ENCODE assay signal across 8 cellular contexts in the genomic region with DNA sequence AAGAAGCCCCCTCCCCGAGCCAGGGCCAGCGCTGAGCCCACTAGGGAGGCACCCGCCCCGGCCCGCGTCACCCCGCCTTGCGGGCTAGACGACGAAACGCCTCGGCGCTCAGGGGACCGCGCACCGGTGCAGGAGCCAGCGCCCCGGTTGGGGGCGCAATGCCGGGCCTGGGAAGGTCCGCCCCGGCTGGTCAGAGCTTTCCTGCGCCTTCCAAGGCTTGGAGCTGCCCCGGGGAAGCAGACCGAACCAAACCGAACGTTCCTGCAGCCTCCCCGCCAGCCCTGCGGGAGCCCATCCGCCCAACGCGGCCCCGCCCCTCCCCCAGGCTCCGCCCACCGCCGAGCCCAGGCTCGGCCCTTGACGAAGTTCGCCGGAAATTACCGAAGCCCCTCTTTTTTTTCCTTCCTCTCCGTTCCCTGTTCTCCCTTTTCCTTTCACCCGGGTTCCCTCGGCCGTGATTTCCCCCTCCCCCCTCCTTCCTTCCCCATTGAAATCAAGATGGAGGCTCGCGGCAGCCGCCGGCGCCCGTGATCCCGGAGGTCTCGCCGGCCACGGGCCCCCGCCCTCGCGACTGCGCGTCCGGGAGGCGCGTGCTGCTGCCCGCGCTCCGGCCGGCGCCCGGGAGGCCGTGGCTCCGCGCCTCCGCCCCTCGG. TPM values are rescaled to one million over a fixed set of nuclear protein-coding genes. Genes with fewer than 3 reads are reported as not detected.
DNase-seq lines count a peak whose midpoint lies in the region; ATAC-seq and TF ChIP-seq lines count a peak whose summit lies in the region.

A gene (plus strand): TSS at position 487 of the 653 bp plus-strand sequence. CDS start 384 bp downstream, outside the sequence.

- peaks cover 8% of the 10 kb centered on the region for H3K4me1 Mint-ChIP-seq in activated CD8-positive, alpha-beta T cell treated with anti-CD3 and anti-CD28 coated beads for 36 hours (ENCODE audit: low read depth)

- POLR2A ChIA-PET in BJ (lab: Charles Lee) = no interaction called here
- POLR2A ChIA-PET in activated CD8-positive, alpha-beta T cell treated with anti-CD3 and anti-CD28 coated beads for 36 hours (lab: Charles Lee) = no interaction called here

- CTCF ChIA-PET in BJ (lab: Yijun Ruan, JAX) = interaction anchor here (1.3 to 4.5 kb wide), 4 partner anchors 24 to 127 kb away, joined by 5 to 18 read pairs (median 6); no protein-coding TSS in a partner anchor
- CTCF ChIA-PET in activated CD8-positive, alpha-beta T cell treated with anti-CD3 and anti-CD28 coated beads for 36 hours (lab: Charles Lee) = interaction anchor here (2.9 kb wide), 1 partner anchor 127 kb away, joined by 10 read pairs; no protein-coding TSS in a partner anchor

- no peaks in the 10 kb centered on the region for H3K27me3 ChIP-seq in BJ (ENCODE audit: control insufficient read depth, insufficient read depth, low read length)

- H3K27me3 Mint-ChIP-seq in activated CD8-positive, alpha-beta T cell treated with anti-CD3 and anti-CD28 coated beads for 36 hours = peaks cover 47% of the 10 kb centered on the region

- peak; percentile 50 for DNase-seq in BJ (ENCODE audit: low read depth)
- peak; percentile 75 for DNase-seq in GM19238 (ENCODE audit: insufficient read length, low spot score)
- peak; percentile 94 to 95 for DNase-seq in NCI-H524 (lab: John Stamatoyannopoulos, UW)
- peak; percentile 82 for DNase-seq in activated CD8-positive, alpha-beta T cell treated with anti-CD3 and anti-CD28 coated beads for 36 hours
- DNase-seq in effector CD8-positive, alpha-beta T cell (lab: John Stamatoyannopoulos, UW) = peak; percentile 70
- peak; percentile 91 for DNase-seq in lung microvascular endothelial cell (ENCODE audit: low read depth in 2 of 2)
- peak; percentile 41 to 76 (median 65) for DNase-seq in stimulated activated CD4-positive, alpha-beta T cell treated with anti-CD3 and anti-CD28 coated beads, TNF-alpha, amount 100 ng/mL, for 4 hours (ENCODE audit: low read depth in 3 of 3)

- peak within 1 kb of the TSS; percentile 64 for H3K27ac Mint-ChIP-seq in activated CD8-positive, alpha-beta T cell treated with anti-CD3 and anti-CD28 coated beads for 36 hours

- H3K4me3 ChIP-seq in BJ (ENCODE audit: low read depth, low read length) = peak within 1 kb of the TSS; percentile 96

- TF ChIP-seq CTCF in BJ (IDR thresholded peaks at IDR 0.05; ENCODE audit: insufficient read depth, low read depth, low read length) = peak; percentile 61
- TF ChIP-seq CTCF in activated CD8-positive, alpha-beta T cell treated with anti-CD3 and anti-CD28 coated beads for 36 hours (IDR thresholded peaks at IDR 0.05) = peak; percentile 14

- no peaks in the 10 kb centered on the region; the same call in 1 of the 2 replicates for H3K36me3 ChIP-seq in BJ (ENCODE audit: control insufficient read depth, insufficient read depth, low read length)

- H3K4me3 Mint-ChIP-seq in activated CD8-positive, alpha-beta T cell treated with anti-CD3 and anti-CD28 coated beads for 36 hours = peak within 1 kb of the TSS; percentile 77

- H3K9me3 Mint-ChIP-seq in activated CD8-positive, alpha-beta T cell treated with anti-CD3 and anti-CD28 coated beads for 36 hours = no peaks in the 10 kb centered on the region

- no peaks in the 10 kb centered on the region for H3K36me3 Mint-ChIP-seq in activated CD8-positive, alpha-beta T cell treated with anti-CD3 and anti-CD28 coated beads for 36 hours (ENCODE audit: low read depth)

- intact Hi-C loops in activated CD8-positive, alpha-beta T cell treated with anti-CD3 and anti-CD28 coated beads for 36 hours (cut with micrococcal nuclease) = no loop called here

- peak; percentile 36 for ATAC-seq in HG03442 (IDR thresholded peaks at IDR 0.05; ENCODE audit: unreplicated experiment)
- peak; percentile 84 for ATAC-seq in activated CD8-positive, alpha-beta T cell treated with anti-CD3 and anti-CD28 coated beads for 36 hours

RNA-seq across cellular contexts. Expression of the gene that starts here (rescaled TPM):
- polyA plus RNA-seq in BJ (2011; rRNA removed) = 124 and 176 TPM in 2 replicates
- 522 and 534 TPM in 2 replicates for polyA minus RNA-seq in BJ (2011; rRNA and poly(A)+ RNA removed)
- total RNA-seq in activated CD8-positive, alpha-beta T cell treated with anti-CD3 and anti-CD28 coated beads for 36 hours = 10 to 100 TPM; 11.4 to 11.5 TPM
- 69.5 and 95.6 TPM in 2 replicates for total RNA-seq in lung microvascular endothelial cell

Comparison
In these comparisons a context has a peak if more than half of its experiments do, and no peak if none do; other contexts are left out.
1. Peak in every context shown above with its lines: DNase-seq, ATAC-seq and H3K4me3 ChIP-seq.